ENCODE assay signal across 9 cellular contexts in the genomic region with DNA sequence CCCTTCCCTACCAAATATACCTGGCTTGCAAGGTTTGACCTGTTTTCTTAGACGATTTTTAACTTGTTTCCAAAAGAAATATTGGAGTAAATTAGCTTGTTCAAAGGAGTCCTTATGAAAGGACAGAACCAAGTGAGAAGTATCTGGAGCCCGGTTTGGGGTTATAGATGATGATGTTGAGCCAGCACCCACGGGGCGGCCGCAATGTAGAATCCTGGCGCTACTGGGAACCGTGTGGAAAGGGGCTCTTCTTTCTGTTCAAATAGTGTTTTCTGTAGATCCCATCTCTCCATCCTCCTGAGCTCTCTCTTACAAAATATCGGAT. TPM values are rescaled to one million over a fixed set of nuclear protein-coding genes. Genes with fewer than 3 reads are reported as not detected.
DNase-seq lines count a peak whose midpoint lies in the region; ATAC-seq, FAIRE-seq and TF ChIP-seq lines count a peak whose summit lies in the region.
"Had no signal": no experiment of that assay in that cellular context is flagged by ENCODE, and none has a peak within 500 bp of the region (broad histone marks: within the 10 kb centered on the region; RNA-seq: fewer than 3 reads in every experiment).

No MANE protein-coding gene starts in this region.

- ATAC-seq in DND-41 (ENCODE audit: insufficient read depth, low read depth) = no peak
- ATAC-seq in pancreas = peak in 2 of 4 donors; percentile 1 to 7
- no peak for ATAC-seq in HG02623 (IDR thresholded peaks at IDR 0.05; ENCODE audit: unreplicated experiment)
- ATAC-seq in HG03175 (IDR thresholded peaks at IDR 0.05; ENCODE audit: unreplicated experiment) = no peak

- H3K36me3 ChIP-seq in DND-41 (ENCODE audit: insufficient read depth, low read length) (peaks cover 30% of the 10 kb centered on the region), OCI-LY1 (ENCODE audit: insufficient read depth, low read length) (peaks cover 32% of the 10 kb centered on the region), esophagus muscularis mucosa (peaks cover 5 to 31% (median 28%) of the 10 kb centered on the region in 4 donors), pancreas (peaks cover 0 to 3% (median 0%) of the 10 kb centered on the region in 3 donors)

- DNase-seq in DND-41 (no peak), esophagus muscularis mucosa (ENCODE audit: extremely low spot score) (no peak), pancreas (no peak), cerebellar cortex (ENCODE audit: low spot score) (no peak), cortex of kidney (lab: John Stamatoyannopoulos, UW) (no peak)

- H3K9ac ChIP-seq in DND-41 (ENCODE audit: low read depth, low read length) (peak overlapping the region; percentile 73), OCI-LY1 (ENCODE audit: low read length) (peak overlapping the region; percentile 63)

- H3K27me3 ChIP-seq in DND-41 (ENCODE audit: insufficient read depth, low read length, poor library complexity) (no peaks in the 10 kb centered on the region), OCI-LY1 (ENCODE audit: insufficient read depth, low read length) (no peaks in the 10 kb centered on the region), esophagus muscularis mucosa (no peaks in the 10 kb centered on the region), pancreas (no peaks in the 10 kb centered on the region)
- H3K27me3 ChIP-seq: adrenal gland had no signal

- H3K79me2 ChIP-seq in DND-41 (ENCODE audit: insufficient read depth, low read length) = peaks cover 42% of the 10 kb centered on the region
- H3K79me2 ChIP-seq in OCI-LY1 (ENCODE audit: insufficient read depth, low read length) = peaks cover 19% of the 10 kb centered on the region

- no peaks in the 10 kb centered on the region for H3K9me3 ChIP-seq in DND-41 (ENCODE audit: insufficient read depth, low read length, severe bottlenecking)
- no peaks in the 10 kb centered on the region; the same call in 1 of the 2 replicates for H3K9me3 ChIP-seq in OCI-LY1 (ENCODE audit: low read length)
- H3K9me3 ChIP-seq in esophagus muscularis mucosa = no peaks in the 10 kb centered on the region
- no peaks in the 10 kb centered on the region for H3K9me3 ChIP-seq in pancreas
- H3K9me3 ChIP-seq: adrenal gland had no signal

- no peaks in the 10 kb centered on the region for H3F3A ChIP-seq in OCI-LY1 (ENCODE audit: insufficient read depth, low read length)

- TF ChIP-seq EP300 in esophagus muscularis mucosa (IDR thresholded peaks at IDR 0.05) = no peak

- TF ChIP-seq POLR2A in esophagus muscularis mucosa (IDR thresholded peaks at IDR 0.05; ENCODE audit: low read depth) = no peak

- peak overlapping the region; percentile 95 for H2AFZ ChIP-seq in DND-41 (ENCODE audit: low read depth, low read length)
- H2AFZ ChIP-seq in OCI-LY1 (ENCODE audit: low read length) = peak overlapping the region; percentile 97

- H4K20me1 ChIP-seq in DND-41 (ENCODE audit: insufficient read depth, low read length) = peaks cover 22% of the 10 kb centered on the region; the same call in 1 of the 2 replicates
- H4K20me1 ChIP-seq in OCI-LY1 (ENCODE audit: insufficient read depth, low read length) = no peaks in the 10 kb centered on the region

- intact Hi-C loops in esophagus muscularis mucosa (cut with DNase I) = no loop called here
- intact Hi-C loops in pancreas (cut with DNase I) = loop anchor here in 1 of 3 donors (10.0 kb wide), 1 partner anchor 352 kb away; no protein-coding TSS in a partner anchor

- no peak for TF ChIP-seq CTCF in DND-41 (IDR thresholded peaks at IDR 0.05; ENCODE audit: borderline replicate concordance, extremely low read depth, low read length, poor library complexity, severe bottlenecking)
- TF ChIP-seq CTCF in OCI-LY1 (IDR thresholded peaks at IDR 0.05; ENCODE audit: low read length) = no peak
- no peak for TF ChIP-seq CTCF in esophagus muscularis mucosa (IDR thresholded peaks at IDR 0.05)
- TF ChIP-seq CTCF in pancreas (IDR thresholded peaks at IDR 0.05) = no peak

- H3K4me1 ChIP-seq in DND-41 (ENCODE audit: insufficient read depth, low read length) = peaks cover 33% of the 10 kb centered on the region
- peaks cover 26% of the 10 kb centered on the region for H3K4me1 ChIP-seq in OCI-LY1 (ENCODE audit: insufficient read depth, low read length, severe bottlenecking)
- H3K4me1 ChIP-seq in esophagus muscularis mucosa = peaks cover 11 to 40% (median 33%) of the 10 kb centered on the region in 4 donors
- H3K4me1 ChIP-seq in pancreas = peaks cover 5 to 11% (median 10%) of the 10 kb centered on the region in 3 donors

- peak overlapping the region; percentile 71 for H3K4me2 ChIP-seq in DND-41 (ENCODE audit: insufficient read depth, low read length)
- H3K4me2 ChIP-seq in OCI-LY1 (ENCODE audit: low read length) = peak overlapping the region; percentile 84

- H3K4me3 ChIP-seq in DND-41 (ENCODE audit: low read depth in 1 of 2, low read length in 2 of 2) = peak overlapping the region; percentile 32 to 85
- H3K4me3 ChIP-seq in OCI-LY1 (ENCODE audit: low read depth, low read length, poor library complexity, severe bottlenecking) = peak overlapping the region; percentile 95
- peak overlapping the region; percentile 72 to 84 (median 76) for H3K4me3 ChIP-seq in esophagus muscularis mucosa
- peak overlapping the region; percentile 1 to 91 (median 46) for H3K4me3 ChIP-seq in pancreas

- FAIRE-seq in pancreas (lab: Jason Lieb, UNC) = no peak

- WGBS in esophagus muscularis mucosa = 10% methylated on average over 8 of the region's 8 CpGs
- WGBS in pancreas, 2 donors = 5 to 7% methylated on average over 8 of the region's 8 CpGs

- peak overlapping the region; percentile 77 for H3K27ac ChIP-seq in DND-41 (ENCODE audit: low read length)
- no peak overlapping the region for H3K27ac ChIP-seq in OCI-LY1 (ENCODE audit: low read depth, low read length, poor library complexity, severe bottlenecking)
- H3K27ac ChIP-seq in esophagus muscularis mucosa (replicated peaks in 1 of 4) = peak overlapping the region; percentile 66 to 77 (median 70)
- peak overlapping the region in 1 of 4 donors; percentile 22 for H3K27ac ChIP-seq in pancreas

- no peaks in the 10 kb centered on the region for H3K9me2 ChIP-seq in OCI-LY1 (ENCODE audit: low read depth, low read length)

RNA-seq across cellular contexts. Expression of a gene that starts 0.5 kb away (rescaled TPM):
- total RNA-seq in esophagus muscularis mucosa (10 to 100 TPM; 12.7 to 21.6 (median 19.7) TPM), pancreas (10 to 100 TPM in 5 of 6 donors, 1 to 10 TPM in 1; 9.1 to 15.5 (median 11.6) TPM)
- polyA plus RNA-seq in pancreas = 10 to 100 TPM in 1 of 2 donors, 1 to 10 TPM in 1; 9.1 to 14.1 TPM

RNA-seq across cellular contexts. Expression of a gene that starts 28.7 kb away (rescaled TPM):
- total RNA-seq in esophagus muscularis mucosa = not detected
- total RNA-seq in pancreas = under 1 TPM in 2 of 6 donors, not detected in 4; 0.06 TPM
- under 1 TPM in 1 of 2 donors, not detected in 1; 0.02 TPM for polyA plus RNA-seq in pancreas
